In the genomic region with DNA sequence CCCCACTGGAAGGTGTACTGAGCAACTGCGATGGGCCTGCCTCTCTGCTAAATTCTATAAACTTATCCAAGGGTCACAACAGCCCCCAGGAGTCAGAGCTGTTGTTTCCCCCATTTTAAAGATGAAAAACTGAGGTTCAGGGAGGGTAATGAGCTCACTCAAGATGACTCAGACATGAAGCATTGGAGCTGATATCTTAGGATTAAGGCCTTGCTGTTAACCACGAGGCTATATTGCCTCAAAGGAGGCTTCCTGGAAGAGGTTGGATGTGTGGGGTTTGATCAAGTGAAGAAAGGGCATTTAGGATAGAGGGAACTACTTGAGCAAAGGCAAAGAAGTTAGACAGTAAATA, we compare ENCODE assay signal across 9 cellular contexts.
DNase-seq lines count a peak whose midpoint lies in the region; ATAC-seq and TF ChIP-seq lines count a peak whose summit lies in the region.
"Had no signal": no experiment of that assay in that cellular context is flagged by ENCODE, and none has a peak within 500 bp of the region (broad histone marks: within the 10 kb centered on the region; RNA-seq: fewer than 3 reads in every experiment).

No MANE protein-coding gene starts in this region.

- no peak overlapping the region for H3K4me3 ChIP-seq in fibroblast of mammary gland (ENCODE audit: control insufficient read depth, low read depth, low read length)
- H3K4me3 ChIP-seq: A549 had no signal

- peak overlapping the region; percentile 76 for H3K4me3 Mint-ChIP-seq in stimulated activated naive CD8-positive, alpha-beta T cell treated with anti-CD3 and anti-CD28 coated beads, Interleukin-15, Interleukin-2, amounts not matched to agents 100 ng/mL and 50 ng/mL, for 24 hours

- ATAC-seq in activated CD4-positive, CD25-positive, alpha-beta regulatory T cell treated with anti-CD3 and anti-CD28 coated beads, Interleukin-2, amount 50 U/mL, for 24 hours = peak; percentile 31 to 36
- ATAC-seq in HG03565 (IDR thresholded peaks at IDR 0.05; ENCODE audit: unreplicated experiment) (no peak), GM18511 (IDR thresholded peaks at IDR 0.05; ENCODE audit: unreplicated experiment) (no peak)
- ATAC-seq: A549 had no signal

- H3K9me3 Mint-ChIP-seq in stimulated activated naive CD8-positive, alpha-beta T cell treated with anti-CD3 and anti-CD28 coated beads, Interleukin-15, Interleukin-2, amounts not matched to agents 100 ng/mL and 50 ng/mL, for 24 hours = no peaks in the 10 kb centered on the region

- no peaks in the 10 kb centered on the region for H3K36me3 Mint-ChIP-seq in stimulated activated naive CD8-positive, alpha-beta T cell treated with anti-CD3 and anti-CD28 coated beads, Interleukin-15, Interleukin-2, amounts not matched to agents 100 ng/mL and 50 ng/mL, for 24 hours (ENCODE audit: low read depth)

- H3K27me3 Mint-ChIP-seq in stimulated activated naive CD8-positive, alpha-beta T cell treated with anti-CD3 and anti-CD28 coated beads, Interleukin-15, Interleukin-2, amounts not matched to agents 100 ng/mL and 50 ng/mL, for 24 hours = no peaks in the 10 kb centered on the region

- H3K4me1 Mint-ChIP-seq in stimulated activated naive CD8-positive, alpha-beta T cell treated with anti-CD3 and anti-CD28 coated beads, Interleukin-15, Interleukin-2, amounts not matched to agents 100 ng/mL and 50 ng/mL, for 24 hours (ENCODE audit: low read depth) = peaks cover 77% of the 10 kb centered on the region

- peak overlapping the region; percentile 95 for H3K27ac Mint-ChIP-seq in stimulated activated naive CD8-positive, alpha-beta T cell treated with anti-CD3 and anti-CD28 coated beads, Interleukin-15, Interleukin-2, amounts not matched to agents 100 ng/mL and 50 ng/mL, for 24 hours

- TF ChIP-seq CTCF in fibroblast of mammary gland (conservative IDR thresholded peaks at IDR 0.05; ENCODE audit: control insufficient read depth, insufficient read depth, low read depth, low read length) = no peak

- no peak for DNase-seq in activated CD4-positive, CD25-positive, alpha-beta regulatory T cell (lab: John Stamatoyannopoulos, UW)
- DNase-seq in SIG-M5 treated with dmso at 0.1 percent for 504 hours (lab: John Stamatoyannopoulos, UW; ENCODE audit: unreplicated experiment) (peak; percentile 65), fibroblast of mammary gland (ENCODE audit: low read depth) (peak; percentile 56), NCI-H2196 treated with DMSO at 0.1 percent for 48 hours (lab: John Stamatoyannopoulos, UW; ENCODE audit: unreplicated experiment) (no peak)

Comparison
In these comparisons a context has a peak if more than half of its experiments do, and no peak if none do; other contexts are left out.
1. ATAC-seq: peak in activated CD4-positive, CD25-positive, alpha-beta regulatory T cell treated with anti-CD3 and anti-CD28 coated beads, Interleukin-2, amount 50 U/mL, for 24 hours (2 of 2); none in HG03565 (single experiment) and GM18511 (single experiment).
2. DNase-seq: peak in SIG-M5 treated with dmso at 0.1 percent for 504 hours (single experiment) and fibroblast of mammary gland (single experiment); none in activated CD4-positive, CD25-positive, alpha-beta regulatory T cell (0 of 4) and NCI-H2196 treated with DMSO at 0.1 percent for 48 hours (single experiment).